ENCODE assay signal across 11 cellular contexts in genomic region chr7:106802589-106802988, GRCh38.
"Had no signal": no experiment of that assay in that cellular context is flagged by ENCODE, and none has a peak within 500 bp of the region (broad histone marks: within the 10 kb centered on the region; RNA-seq: fewer than 3 reads in every experiment).

No MANE protein-coding gene starts in this region.

- FAIRE-seq: H1, H54 had no signal

- H3K4me3 ChIP-seq: GM23248, GM23338, HAP-1 had no signal

- DNase-seq: GM23248, GOT3, H7, H9, HCEC 1CT, HFFc6 had no signal

- H3K9ac ChIP-seq: GM23248 had no signal

- H3K9me3 ChIP-seq: HAP-1 had no signal

- H3K36me3 ChIP-seq: HAP-1 had no signal

- H3K27ac ChIP-seq: GM23248 had no signal

- H2AFZ ChIP-seq: GM23248, GM23338 had no signal

- H3K4me2 ChIP-seq: GM23338 had no signal

- ATAC-seq: GM23338, HCT116 had no signal

- H3K4me1 ChIP-seq: HAP-1 had no signal
